1 cellular context compared by ENCODE assay signal in the genomic region with DNA sequence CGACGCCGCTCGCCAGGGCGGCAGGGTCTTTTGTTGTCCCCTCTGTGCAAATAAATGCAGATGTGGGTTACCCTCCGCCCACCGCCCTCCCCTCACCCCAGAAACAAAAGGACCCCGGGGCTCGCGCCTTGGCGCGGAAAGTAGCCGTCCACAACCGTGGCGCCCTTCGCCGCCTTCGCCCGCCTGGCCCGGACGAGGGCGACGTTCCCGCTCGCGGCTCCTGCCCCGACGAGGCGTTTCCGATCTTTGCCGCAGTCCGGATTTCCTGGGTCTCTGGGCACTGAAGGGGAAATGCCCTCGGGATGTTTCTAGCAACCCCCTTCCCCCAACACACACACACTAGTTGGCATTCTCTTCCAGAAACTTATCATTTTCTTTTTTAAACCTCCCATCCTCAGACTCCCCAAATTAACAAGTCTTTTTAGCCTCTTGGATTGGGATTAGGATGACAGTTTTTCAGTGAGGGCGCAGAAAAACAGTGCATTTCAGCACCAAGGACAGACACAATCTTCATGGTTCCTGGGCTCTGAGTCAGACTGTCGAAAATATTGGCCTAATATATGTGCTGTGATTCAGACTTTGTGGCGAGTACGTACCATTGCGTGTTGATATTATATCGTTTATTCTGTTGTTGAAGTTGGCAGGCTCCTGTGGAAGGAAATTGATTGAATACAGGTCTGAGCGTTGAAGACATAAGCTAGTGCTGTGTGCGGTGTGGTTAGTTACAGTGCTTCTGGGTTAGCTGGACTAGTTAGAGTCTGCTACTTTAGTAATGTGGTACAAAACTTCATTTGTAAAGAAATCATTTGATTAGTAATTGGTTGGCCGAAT.
TF ChIP-seq lines count a peak whose summit lies in the region.

No MANE protein-coding gene starts in this region.

TF ChIP-seq in HEK293, 187 proteins besides CTCF, POLR2A, EP300 and RAD21 (continued from another document):
- TF ChIP-seq, protein P1, sequence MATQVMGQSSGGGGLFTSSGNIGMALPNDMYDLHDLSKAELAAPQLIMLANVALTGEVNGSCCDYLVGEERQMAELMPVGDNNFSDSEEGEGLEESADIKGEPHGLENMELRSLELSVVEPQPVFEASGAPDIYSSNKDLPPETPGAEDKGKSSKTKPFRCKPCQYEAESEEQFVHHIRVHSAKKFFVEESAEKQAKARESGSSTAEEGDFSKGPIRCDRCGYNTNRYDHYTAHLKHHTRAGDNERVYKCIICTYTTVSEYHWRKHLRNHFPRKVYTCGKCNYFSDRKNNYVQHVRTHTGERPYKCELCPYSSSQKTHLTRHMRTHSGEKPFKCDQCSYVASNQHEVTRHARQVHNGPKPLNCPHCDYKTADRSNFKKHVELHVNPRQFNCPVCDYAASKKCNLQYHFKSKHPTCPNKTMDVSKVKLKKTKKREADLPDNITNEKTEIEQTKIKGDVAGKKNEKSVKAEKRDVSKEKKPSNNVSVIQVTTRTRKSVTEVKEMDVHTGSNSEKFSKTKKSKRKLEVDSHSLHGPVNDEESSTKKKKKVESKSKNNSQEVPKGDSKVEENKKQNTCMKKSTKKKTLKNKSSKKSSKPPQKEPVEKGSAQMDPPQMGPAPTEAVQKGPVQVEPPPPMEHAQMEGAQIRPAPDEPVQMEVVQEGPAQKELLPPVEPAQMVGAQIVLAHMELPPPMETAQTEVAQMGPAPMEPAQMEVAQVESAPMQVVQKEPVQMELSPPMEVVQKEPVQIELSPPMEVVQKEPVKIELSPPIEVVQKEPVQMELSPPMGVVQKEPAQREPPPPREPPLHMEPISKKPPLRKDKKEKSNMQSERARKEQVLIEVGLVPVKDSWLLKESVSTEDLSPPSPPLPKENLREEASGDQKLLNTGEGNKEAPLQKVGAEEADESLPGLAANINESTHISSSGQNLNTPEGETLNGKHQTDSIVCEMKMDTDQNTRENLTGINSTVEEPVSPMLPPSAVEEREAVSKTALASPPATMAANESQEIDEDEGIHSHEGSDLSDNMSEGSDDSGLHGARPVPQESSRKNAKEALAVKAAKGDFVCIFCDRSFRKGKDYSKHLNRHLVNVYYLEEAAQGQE (tag by site-specific recombination; IDR thresholded peaks at IDR 0.05): peak; percentile 98
- TF ChIP-seq, protein P2, sequence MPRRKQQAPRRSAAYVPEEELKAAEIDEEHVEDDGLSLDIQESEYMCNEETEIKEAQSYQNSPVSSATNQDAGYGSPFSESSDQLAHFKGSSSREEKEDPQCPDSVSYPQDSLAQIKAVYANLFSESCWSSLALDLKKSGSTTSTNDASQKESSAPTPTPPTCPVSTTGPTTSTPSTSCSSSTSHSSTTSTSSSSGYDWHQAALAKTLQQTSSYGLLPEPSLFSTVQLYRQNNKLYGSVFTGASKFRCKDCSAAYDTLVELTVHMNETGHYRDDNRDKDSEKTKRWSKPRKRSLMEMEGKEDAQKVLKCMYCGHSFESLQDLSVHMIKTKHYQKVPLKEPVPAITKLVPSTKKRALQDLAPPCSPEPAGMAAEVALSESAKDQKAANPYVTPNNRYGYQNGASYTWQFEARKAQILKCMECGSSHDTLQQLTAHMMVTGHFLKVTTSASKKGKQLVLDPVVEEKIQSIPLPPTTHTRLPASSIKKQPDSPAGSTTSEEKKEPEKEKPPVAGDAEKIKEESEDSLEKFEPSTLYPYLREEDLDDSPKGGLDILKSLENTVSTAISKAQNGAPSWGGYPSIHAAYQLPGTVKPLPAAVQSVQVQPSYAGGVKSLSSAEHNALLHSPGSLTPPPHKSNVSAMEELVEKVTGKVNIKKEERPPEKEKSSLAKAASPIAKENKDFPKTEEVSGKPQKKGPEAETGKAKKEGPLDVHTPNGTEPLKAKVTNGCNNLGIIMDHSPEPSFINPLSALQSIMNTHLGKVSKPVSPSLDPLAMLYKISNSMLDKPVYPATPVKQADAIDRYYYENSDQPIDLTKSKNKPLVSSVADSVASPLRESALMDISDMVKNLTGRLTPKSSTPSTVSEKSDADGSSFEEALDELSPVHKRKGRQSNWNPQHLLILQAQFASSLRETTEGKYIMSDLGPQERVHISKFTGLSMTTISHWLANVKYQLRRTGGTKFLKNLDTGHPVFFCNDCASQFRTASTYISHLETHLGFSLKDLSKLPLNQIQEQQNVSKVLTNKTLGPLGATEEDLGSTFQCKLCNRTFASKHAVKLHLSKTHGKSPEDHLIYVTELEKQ (tag by site-specific recombination; IDR thresholded peaks at IDR 0.05; ENCODE audit: borderline replicate concordance): no peak
- no peak for TF ChIP-seq SP3 (tag by site-specific recombination; IDR thresholded peaks at IDR 0.05)
- TF ChIP-seq, protein P3, sequence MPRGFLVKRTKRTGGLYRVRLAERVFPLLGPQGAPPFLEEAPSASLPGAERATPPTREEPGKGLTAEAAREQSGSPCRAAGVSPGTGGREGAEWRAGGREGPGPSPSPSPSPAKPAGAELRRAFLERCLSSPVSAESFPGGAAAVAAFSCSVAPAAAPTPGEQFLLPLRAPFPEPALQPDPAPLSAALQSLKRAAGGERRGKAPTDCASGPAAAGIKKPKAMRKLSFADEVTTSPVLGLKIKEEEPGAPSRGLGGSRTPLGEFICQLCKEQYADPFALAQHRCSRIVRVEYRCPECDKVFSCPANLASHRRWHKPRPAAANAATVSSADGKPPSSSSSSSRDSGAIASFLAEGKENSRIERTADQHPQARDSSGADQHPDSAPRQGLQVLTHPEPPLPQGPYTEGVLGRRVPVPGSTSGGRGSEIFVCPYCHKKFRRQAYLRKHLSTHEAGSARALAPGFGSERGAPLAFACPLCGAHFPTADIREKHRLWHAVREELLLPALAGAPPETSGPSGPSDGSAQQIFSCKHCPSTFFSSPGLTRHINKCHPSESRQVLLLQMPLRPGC (tag by site-specific recombination; IDR thresholded peaks at IDR 0.05): no peak
- TF ChIP-seq ZNF335 (tag by site-specific recombination; conservative IDR thresholded peaks at IDR 0.05): peak; percentile 35; the same call in 1 of the 2 replicates
- TF ChIP-seq, protein P4, sequence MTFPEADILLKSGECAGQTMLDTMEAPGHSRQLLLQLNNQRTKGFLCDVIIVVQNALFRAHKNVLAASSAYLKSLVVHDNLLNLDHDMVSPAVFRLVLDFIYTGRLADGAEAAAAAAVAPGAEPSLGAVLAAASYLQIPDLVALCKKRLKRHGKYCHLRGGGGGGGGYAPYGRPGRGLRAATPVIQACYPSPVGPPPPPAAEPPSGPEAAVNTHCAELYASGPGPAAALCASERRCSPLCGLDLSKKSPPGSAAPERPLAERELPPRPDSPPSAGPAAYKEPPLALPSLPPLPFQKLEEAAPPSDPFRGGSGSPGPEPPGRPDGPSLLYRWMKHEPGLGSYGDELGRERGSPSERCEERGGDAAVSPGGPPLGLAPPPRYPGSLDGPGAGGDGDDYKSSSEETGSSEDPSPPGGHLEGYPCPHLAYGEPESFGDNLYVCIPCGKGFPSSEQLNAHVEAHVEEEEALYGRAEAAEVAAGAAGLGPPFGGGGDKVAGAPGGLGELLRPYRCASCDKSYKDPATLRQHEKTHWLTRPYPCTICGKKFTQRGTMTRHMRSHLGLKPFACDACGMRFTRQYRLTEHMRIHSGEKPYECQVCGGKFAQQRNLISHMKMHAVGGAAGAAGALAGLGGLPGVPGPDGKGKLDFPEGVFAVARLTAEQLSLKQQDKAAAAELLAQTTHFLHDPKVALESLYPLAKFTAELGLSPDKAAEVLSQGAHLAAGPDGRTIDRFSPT (tag by site-specific recombination; IDR thresholded peaks at IDR 0.05): peak; percentile 43; the same call in 1 of the 2 replicates
- TF ChIP-seq, protein P5, sequence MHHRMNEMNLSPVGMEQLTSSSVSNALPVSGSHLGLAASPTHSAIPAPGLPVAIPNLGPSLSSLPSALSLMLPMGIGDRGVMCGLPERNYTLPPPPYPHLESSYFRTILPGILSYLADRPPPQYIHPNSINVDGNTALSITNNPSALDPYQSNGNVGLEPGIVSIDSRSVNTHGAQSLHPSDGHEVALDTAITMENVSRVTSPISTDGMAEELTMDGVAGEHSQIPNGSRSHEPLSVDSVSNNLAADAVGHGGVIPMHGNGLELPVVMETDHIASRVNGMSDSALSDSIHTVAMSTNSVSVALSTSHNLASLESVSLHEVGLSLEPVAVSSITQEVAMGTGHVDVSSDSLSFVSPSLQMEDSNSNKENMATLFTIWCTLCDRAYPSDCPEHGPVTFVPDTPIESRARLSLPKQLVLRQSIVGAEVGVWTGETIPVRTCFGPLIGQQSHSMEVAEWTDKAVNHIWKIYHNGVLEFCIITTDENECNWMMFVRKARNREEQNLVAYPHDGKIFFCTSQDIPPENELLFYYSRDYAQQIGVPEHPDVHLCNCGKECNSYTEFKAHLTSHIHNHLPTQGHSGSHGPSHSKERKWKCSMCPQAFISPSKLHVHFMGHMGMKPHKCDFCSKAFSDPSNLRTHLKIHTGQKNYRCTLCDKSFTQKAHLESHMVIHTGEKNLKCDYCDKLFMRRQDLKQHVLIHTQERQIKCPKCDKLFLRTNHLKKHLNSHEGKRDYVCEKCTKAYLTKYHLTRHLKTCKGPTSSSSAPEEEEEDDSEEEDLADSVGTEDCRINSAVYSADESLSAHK (tag by site-specific recombination; IDR thresholded peaks at IDR 0.05): no peak
- TF ChIP-seq ZBTB8A (tag by site-specific recombination; IDR thresholded peaks at IDR 0.05): peak; percentile 90
- no peak for TF ChIP-seq FEZF1 (tag by site-specific recombination; IDR thresholded peaks at IDR 0.05)
- TF ChIP-seq ZFP37 (tag by site-specific recombination; IDR thresholded peaks at IDR 0.05): 0 out of 2 replicates have a peak, but pooled peaks have one; percentile 50
- no peak for TF ChIP-seq ZNF366 (tag by site-specific recombination; conservative IDR thresholded peaks at IDR 0.05)
- no peak for TF ChIP-seq ZNF571 (tag by site-specific recombination; IDR thresholded peaks at IDR 0.05)
- TF ChIP-seq ZFP3 (tag by site-specific recombination; IDR thresholded peaks at IDR 0.05; ENCODE audit: low read depth): no peak
- TF ChIP-seq ZBTB20 (tag by site-specific recombination; IDR thresholded peaks at IDR 0.05): peak; percentile 56; the same call in 1 of the 2 replicates
- TF ChIP-seq PRDM1 (tag by site-specific recombination; IDR thresholded peaks at IDR 0.05): no peak
- TF ChIP-seq KLF9 (tag by site-specific recombination; IDR thresholded peaks at IDR 0.05; ENCODE audit: low read depth): no peak
- TF ChIP-seq ZNF843 (tag by site-specific recombination; IDR thresholded peaks at IDR 0.05): no peak
- no peak for TF ChIP-seq ZNF157 (tag by site-specific recombination; IDR thresholded peaks at IDR 0.05)
- no peak for TF ChIP-seq ZNF202 (tag by site-specific recombination; IDR thresholded peaks at IDR 0.05; ENCODE audit: borderline replicate concordance)
- TF ChIP-seq ZNF501 (tag by site-specific recombination; IDR thresholded peaks at IDR 0.05): 0 out of 2 replicates have a peak, but pooled peaks have one; percentile 9
- TF ChIP-seq ZBTB17 (tag by site-specific recombination; IDR thresholded peaks at IDR 0.05): peak; percentile 63; the same call in 1 of the 2 replicates
- TF ChIP-seq, protein P6, sequence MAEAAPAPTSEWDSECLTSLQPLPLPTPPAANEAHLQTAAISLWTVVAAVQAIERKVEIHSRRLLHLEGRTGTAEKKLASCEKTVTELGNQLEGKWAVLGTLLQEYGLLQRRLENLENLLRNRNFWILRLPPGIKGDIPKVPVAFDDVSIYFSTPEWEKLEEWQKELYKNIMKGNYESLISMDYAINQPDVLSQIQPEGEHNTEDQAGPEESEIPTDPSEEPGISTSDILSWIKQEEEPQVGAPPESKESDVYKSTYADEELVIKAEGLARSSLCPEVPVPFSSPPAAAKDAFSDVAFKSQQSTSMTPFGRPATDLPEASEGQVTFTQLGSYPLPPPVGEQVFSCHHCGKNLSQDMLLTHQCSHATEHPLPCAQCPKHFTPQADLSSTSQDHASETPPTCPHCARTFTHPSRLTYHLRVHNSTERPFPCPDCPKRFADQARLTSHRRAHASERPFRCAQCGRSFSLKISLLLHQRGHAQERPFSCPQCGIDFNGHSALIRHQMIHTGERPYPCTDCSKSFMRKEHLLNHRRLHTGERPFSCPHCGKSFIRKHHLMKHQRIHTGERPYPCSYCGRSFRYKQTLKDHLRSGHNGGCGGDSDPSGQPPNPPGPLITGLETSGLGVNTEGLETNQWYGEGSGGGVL (tag by site-specific recombination; IDR thresholded peaks at IDR 0.05): no peak
- TF ChIP-seq ZNF211 (tag by site-specific recombination; IDR thresholded peaks at IDR 0.05; ENCODE audit: low read depth): no peak
- TF ChIP-seq, protein P7, sequence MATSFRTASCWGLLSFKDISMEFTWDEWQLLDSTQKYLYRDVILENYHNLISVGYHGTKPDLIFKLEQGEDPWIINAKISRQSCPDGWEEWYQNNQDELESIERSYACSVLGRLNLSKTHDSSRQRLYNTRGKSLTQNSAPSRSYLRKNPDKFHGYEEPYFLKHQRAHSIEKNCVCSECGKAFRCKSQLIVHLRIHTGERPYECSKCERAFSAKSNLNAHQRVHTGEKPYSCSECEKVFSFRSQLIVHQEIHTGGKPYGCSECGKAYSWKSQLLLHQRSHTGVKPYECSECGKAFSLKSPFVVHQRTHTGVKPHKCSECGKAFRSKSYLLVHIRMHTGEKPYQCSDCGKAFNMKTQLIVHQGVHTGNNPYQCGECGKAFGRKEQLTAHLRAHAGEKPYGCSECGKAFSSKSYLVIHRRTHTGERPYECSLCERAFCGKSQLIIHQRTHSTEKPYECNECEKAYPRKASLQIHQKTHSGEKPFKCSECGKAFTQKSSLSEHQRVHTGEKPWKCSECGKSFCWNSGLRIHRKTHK (tag by site-specific recombination; IDR thresholded peaks at IDR 0.05): no peak
- TF ChIP-seq ZNF623 (tag by site-specific recombination; IDR thresholded peaks at IDR 0.05): no peak
- TF ChIP-seq ZNF266 (tag by site-specific recombination; IDR thresholded peaks at IDR 0.05; ENCODE audit: low read depth): no peak
- no peak for TF ChIP-seq ZIC2 (tag by site-specific recombination; IDR thresholded peaks at IDR 0.05)
- TF ChIP-seq, protein P8, sequence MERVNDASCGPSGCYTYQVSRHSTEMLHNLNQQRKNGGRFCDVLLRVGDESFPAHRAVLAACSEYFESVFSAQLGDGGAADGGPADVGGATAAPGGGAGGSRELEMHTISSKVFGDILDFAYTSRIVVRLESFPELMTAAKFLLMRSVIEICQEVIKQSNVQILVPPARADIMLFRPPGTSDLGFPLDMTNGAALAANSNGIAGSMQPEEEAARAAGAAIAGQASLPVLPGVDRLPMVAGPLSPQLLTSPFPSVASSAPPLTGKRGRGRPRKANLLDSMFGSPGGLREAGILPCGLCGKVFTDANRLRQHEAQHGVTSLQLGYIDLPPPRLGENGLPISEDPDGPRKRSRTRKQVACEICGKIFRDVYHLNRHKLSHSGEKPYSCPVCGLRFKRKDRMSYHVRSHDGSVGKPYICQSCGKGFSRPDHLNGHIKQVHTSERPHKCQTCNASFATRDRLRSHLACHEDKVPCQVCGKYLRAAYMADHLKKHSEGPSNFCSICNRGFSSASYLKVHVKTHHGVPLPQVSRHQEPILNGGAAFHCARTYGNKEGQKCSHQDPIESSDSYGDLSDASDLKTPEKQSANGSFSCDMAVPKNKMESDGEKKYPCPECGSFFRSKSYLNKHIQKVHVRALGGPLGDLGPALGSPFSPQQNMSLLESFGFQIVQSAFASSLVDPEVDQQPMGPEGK (tag by site-specific recombination; IDR thresholded peaks at IDR 0.05): no peak
